ENCODE assay signal across 1 cellular context in the genomic region with DNA sequence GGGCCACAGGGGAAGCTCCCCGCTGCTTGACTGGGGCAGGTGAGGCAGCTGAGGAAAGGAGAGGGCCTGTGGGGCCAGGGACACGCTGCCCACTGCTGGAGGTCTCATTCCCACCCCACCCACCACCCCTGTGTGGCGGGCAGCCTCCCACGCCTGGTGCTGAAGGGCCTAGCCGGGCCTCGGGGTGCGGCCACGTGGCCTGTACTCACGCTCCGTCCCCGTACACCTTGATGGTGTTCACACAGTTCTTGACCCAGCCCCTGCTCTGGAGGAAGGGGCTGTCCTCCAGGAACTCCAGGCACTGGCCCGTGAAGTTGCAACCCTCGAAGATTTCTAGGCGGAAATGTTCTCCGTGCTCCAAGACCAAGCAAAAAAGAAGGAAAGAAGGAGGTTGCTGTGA.
TF ChIP-seq lines count a peak whose summit lies in the region.

No MANE protein-coding gene starts in this region.

TF ChIP-seq in HepG2, 621 proteins besides CTCF, POLR2A, EP300 and RAD21:
- TF ChIP-seq, protein P1, sequence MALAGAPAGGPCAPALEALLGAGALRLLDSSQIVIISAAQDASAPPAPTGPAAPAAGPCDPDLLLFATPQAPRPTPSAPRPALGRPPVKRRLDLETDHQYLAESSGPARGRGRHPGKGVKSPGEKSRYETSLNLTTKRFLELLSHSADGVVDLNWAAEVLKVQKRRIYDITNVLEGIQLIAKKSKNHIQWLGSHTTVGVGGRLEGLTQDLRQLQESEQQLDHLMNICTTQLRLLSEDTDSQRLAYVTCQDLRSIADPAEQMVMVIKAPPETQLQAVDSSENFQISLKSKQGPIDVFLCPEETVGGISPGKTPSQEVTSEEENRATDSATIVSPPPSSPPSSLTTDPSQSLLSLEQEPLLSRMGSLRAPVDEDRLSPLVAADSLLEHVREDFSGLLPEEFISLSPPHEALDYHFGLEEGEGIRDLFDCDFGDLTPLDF (CRISPR knock-in tag; IDR thresholded peaks at IDR 0.05) = no peak
- TF ChIP-seq, protein P2, sequence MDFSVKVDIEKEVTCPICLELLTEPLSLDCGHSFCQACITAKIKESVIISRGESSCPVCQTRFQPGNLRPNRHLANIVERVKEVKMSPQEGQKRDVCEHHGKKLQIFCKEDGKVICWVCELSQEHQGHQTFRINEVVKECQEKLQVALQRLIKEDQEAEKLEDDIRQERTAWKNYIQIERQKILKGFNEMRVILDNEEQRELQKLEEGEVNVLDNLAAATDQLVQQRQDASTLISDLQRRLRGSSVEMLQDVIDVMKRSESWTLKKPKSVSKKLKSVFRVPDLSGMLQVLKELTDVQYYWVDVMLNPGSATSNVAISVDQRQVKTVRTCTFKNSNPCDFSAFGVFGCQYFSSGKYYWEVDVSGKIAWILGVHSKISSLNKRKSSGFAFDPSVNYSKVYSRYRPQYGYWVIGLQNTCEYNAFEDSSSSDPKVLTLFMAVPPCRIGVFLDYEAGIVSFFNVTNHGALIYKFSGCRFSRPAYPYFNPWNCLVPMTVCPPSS (IDR thresholded peaks at IDR 0.05) = no peak
- TF ChIP-seq ZNF33A (CRISPR knock-in tag; IDR thresholded peaks at IDR 0.05; ENCODE audit: borderline replicate concordance) (no peak), PHF20 (CRISPR knock-in tag; IDR thresholded peaks at IDR 0.05) (no peak), PRPF4 (IDR thresholded peaks at IDR 0.05; ENCODE audit: low read depth, low read length, poor library complexity, severe bottlenecking) (no peak), ETV5 (CRISPR knock-in tag; IDR thresholded peaks at IDR 0.05; ENCODE audit: borderline replicate concordance) (no peak)
TF ChIP-seq in HepG2: peak in this region for 0.
